Comparison of ENCODE assay signal across 1 cellular context in the genomic region with DNA sequence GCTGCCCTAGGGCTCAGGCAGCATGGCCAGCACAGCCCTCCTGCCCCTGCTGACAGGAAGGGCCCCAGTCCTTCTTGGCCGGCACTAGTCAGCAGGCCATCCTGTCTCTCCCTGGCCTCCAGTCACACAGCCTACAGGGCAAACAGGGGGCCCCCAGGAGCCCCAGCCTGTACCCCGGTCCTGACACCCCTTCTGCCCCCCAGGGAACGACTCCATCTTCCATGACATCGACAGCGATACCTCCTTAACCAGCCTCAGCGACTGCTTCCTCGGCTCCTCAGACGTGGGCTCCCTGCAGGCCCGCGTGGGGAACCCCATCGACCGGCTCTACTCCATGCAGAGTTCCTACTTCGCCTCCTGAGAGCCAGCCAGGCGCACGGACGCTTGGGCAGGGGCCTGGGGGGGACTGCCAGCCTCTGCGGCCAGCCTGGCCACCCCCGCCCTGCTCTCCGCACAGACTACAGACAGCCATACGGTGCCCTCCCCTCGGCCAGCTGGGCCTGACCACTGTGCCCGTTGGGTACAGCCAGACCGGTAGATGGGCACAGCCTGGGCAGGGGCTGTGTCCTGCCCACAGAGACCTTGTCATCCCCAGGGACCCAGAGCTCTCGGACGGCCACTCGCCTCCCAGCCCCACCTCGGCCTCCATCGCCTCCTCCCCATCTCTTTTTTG.
TF ChIP-seq lines count a peak whose summit lies in the region.

No MANE protein-coding gene starts in this region.

TF ChIP-seq in H1, 55 proteins besides CTCF, POLR2A, EP300 and RAD21 (continued from another document):
- no peak for TF ChIP-seq CHD7 (IDR thresholded peaks at IDR 0.05; ENCODE audit: insufficient replicate concordance, low read length)
- no peak for TF ChIP-seq CHD1 (IDR thresholded peaks at IDR 0.05; ENCODE audit: low read depth, low read length)
- no peak for TF ChIP-seq ZNF274 (IDR thresholded peaks at IDR 0.05; ENCODE audit: borderline replicate concordance, extremely low read depth, low read length)
- TF ChIP-seq GABPA (IDR thresholded peaks at IDR 0.05; ENCODE audit: borderline replicate concordance, insufficient read depth, low read length), result no peak
- TF ChIP-seq JUN (IDR thresholded peaks at IDR 0.05; ENCODE audit: low read depth, low read length), result no peak
- TF ChIP-seq JUND (IDR thresholded peaks at IDR 0.05; ENCODE audit: low read length), result no peak
